In genomic region chr18:78635093-78635800, GRCh38 we compare ENCODE assay signal across 25 cellular contexts.
"Had no signal": no experiment of that assay in that cellular context is flagged by ENCODE, and none has a peak within 500 bp of the region (broad histone marks: within the 10 kb centered on the region; RNA-seq: fewer than 3 reads in every experiment).

No MANE protein-coding gene starts in this region.

- H3K27ac Mint-ChIP-seq: mesothelial cell of epicardium; stimulated activated effector memory CD8-positive, alpha-beta T cell treated with anti-CD3 and anti-CD28 coated beads, Interleukin-12 subunit alpha, Interleukin-12 subunit beta, amount 100 ng/mL, for 72 hours; stimulated activated naive CD8-positive, alpha-beta T cell treated with anti-CD3 and anti-CD28 coated beads, Interleukin-15, Interleukin-2, amounts not matched to agents 100 ng/mL and 50 ng/mL, for 24 hours had no signal

- H3K9me3 ChIP-seq: lower lobe of right lung, ovary, prostate gland, sigmoid colon, suprapubic skin, thoracic aorta, upper lobe of right lung had no signal

- H3K4me1 ChIP-seq: lower lobe of right lung, sigmoid colon, spleen, tibial artery had no signal

- DNase-seq: hippocampal formation; kidney glomerular epithelial cell; left cardiac atrium; left ventricle myocardium superior; lower lobe of right lung; mammary epithelial cell; mesendoderm; naive B cell; sigmoid colon; small intestine; spleen; stimulated activated CD4-positive, alpha-beta T cell treated with anti-CD3 and anti-CD28 coated beads, Interleukin-4, amount 100 ng/mL, for 24 hours; stimulated activated naive CD4-positive, alpha-beta T cell; trophoblast cell; upper lobe of right lung had no signal

- H3K27me3 Mint-ChIP-seq: naive B cell; stimulated activated naive CD8-positive, alpha-beta T cell treated with anti-CD3 and anti-CD28 coated beads, Interleukin-15, Interleukin-2, amounts not matched to agents 100 ng/mL and 50 ng/mL, for 24 hours had no signal

- H3K36me3 Mint-ChIP-seq: mesothelial cell of epicardium; stimulated activated effector memory CD8-positive, alpha-beta T cell treated with anti-CD3 and anti-CD28 coated beads, Interleukin-12 subunit alpha, Interleukin-12 subunit beta, amount 100 ng/mL, for 72 hours had no signal

- H3K9me3 Mint-ChIP-seq: mesothelial cell of epicardium had no signal

- H3K36me3 ChIP-seq: lower lobe of right lung, ovary, prostate gland, sigmoid colon, spleen, suprapubic skin, thoracic aorta, tibial artery, upper lobe of right lung had no signal

- H3K27ac ChIP-seq: lower lobe of right lung, ovary, prostate gland, sigmoid colon, spleen, suprapubic skin, thoracic aorta, tibial artery, upper lobe of right lung had no signal

- H3K4me3 Mint-ChIP-seq: mesothelial cell of epicardium; nephron; stimulated activated naive CD8-positive, alpha-beta T cell treated with anti-CD3 and anti-CD28 coated beads, Interleukin-15, Interleukin-2, amounts not matched to agents 100 ng/mL and 50 ng/mL, for 24 hours had no signal

- H3K4me3 ChIP-seq: lower lobe of right lung, ovary, prostate gland, sigmoid colon, spleen, suprapubic skin, thoracic aorta, tibial artery, upper lobe of right lung had no signal

- ATAC-seq: left cardiac atrium; left lobe of liver; left ventricle myocardium superior; lower lobe of right lung; stimulated activated effector memory CD8-positive, alpha-beta T cell treated with anti-CD3 and anti-CD28 coated beads, Interleukin-12 subunit alpha, Interleukin-12 subunit beta, amount 100 ng/mL, for 72 hours; upper lobe of right lung had no signal

- H3K27me3 ChIP-seq: ovary, sigmoid colon, spleen, suprapubic skin, tibial artery, upper lobe of right lung had no signal
